19 cellular contexts compared by ENCODE assay signal in the genomic region with DNA sequence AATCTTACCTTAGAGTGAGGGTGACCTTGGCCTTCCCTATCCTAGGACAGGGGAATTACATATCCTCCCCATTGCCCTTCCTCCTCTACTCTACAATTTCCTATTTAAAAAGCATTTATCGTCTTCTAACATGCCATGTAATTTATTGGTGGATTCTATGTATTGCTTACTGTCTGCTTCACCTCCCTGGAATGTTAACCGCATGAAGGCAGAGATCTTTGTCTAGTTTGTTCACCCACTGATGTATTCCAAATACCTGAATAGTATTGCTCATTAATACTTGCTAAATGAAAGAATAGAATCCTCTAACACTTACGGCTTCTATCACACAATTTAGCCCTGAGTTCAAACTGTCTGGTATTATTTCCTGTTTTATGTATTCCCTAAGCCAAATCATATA.
"Had no signal": no experiment of that assay in that cellular context is flagged by ENCODE, and none has a peak within 500 bp of the region (broad histone marks: within the 10 kb centered on the region; RNA-seq: fewer than 3 reads in every experiment).

No MANE protein-coding gene starts in this region.

- H3K36me3 ChIP-seq: esophagus muscularis mucosa, gastrocnemius medialis, heart right ventricle, pancreas, thoracic aorta, transverse colon had no signal

- H3K27ac ChIP-seq: epithelial cell of prostate, esophagus muscularis mucosa, gastrocnemius medialis, heart right ventricle, pancreas, thoracic aorta had no signal

- DNase-seq: effector memory CD8-positive, alpha-beta T cell; gastrocnemius medialis; heart right ventricle; hypothalamus; kidney glomerular epithelial cell; mesendoderm; naive B cell; occipital lobe; pancreas; right cardiac atrium; stimulated activated CD4-positive, alpha-beta T cell treated with anti-CD3 and anti-CD28 coated beads, Interleukin-4, amount 100 ng/mL, for 24 hours; transverse colon had no signal

- H3K36me3 Mint-ChIP-seq: naive B cell; stimulated activated memory B cell treated with anti-CD40 and anti-IgM and Interleukin-4, amounts not matched to agents 10 μg/mL and 1 μg/mL and 100 μg/mL, for 72 hours had no signal

- H3K4me3 ChIP-seq: esophagus muscularis mucosa, gastrocnemius medialis, heart right ventricle, pancreas, thoracic aorta, transverse colon had no signal

- H3K4me1 Mint-ChIP-seq: naive B cell; stimulated activated memory B cell treated with anti-CD40 and anti-IgM and Interleukin-4, amounts not matched to agents 10 μg/mL and 1 μg/mL and 100 μg/mL, for 72 hours had no signal

- H3K4me3 Mint-ChIP-seq: effector memory CD8-positive, alpha-beta T cell; naive B cell; nephron; stimulated activated memory B cell treated with anti-CD40 and anti-IgM and Interleukin-4, amounts not matched to agents 10 μg/mL and 1 μg/mL and 100 μg/mL, for 72 hours; stimulated activated naive CD8-positive, alpha-beta T cell treated with anti-CD3 and anti-CD28 coated beads, Interleukin-15, Interleukin-2, amounts not matched to agents 100 ng/mL and 50 ng/mL, for 24 hours had no signal

- ATAC-seq: gastrocnemius medialis had no signal

- H3K4me1 ChIP-seq: gastrocnemius medialis, pancreas had no signal

- H3K27me3 ChIP-seq: esophagus muscularis mucosa, gastrocnemius medialis, heart right ventricle, pancreas, transverse colon had no signal

- H3K27me3 Mint-ChIP-seq: progenitor cell of endocrine pancreas had no signal

- H3K9me3 ChIP-seq: esophagus muscularis mucosa, gastrocnemius medialis, pancreas, thoracic aorta, transverse colon had no signal

- H3K27ac Mint-ChIP-seq: effector memory CD8-positive, alpha-beta T cell; nephron; progenitor cell of endocrine pancreas; stimulated activated memory B cell treated with anti-CD40 and anti-IgM and Interleukin-4, amounts not matched to agents 10 μg/mL and 1 μg/mL and 100 μg/mL, for 72 hours; stimulated activated naive CD8-positive, alpha-beta T cell treated with anti-CD3 and anti-CD28 coated beads, Interleukin-15, Interleukin-2, amounts not matched to agents 100 ng/mL and 50 ng/mL, for 24 hours had no signal
